Comparison of ENCODE assay signal across 16 cellular contexts in the genomic region with DNA sequence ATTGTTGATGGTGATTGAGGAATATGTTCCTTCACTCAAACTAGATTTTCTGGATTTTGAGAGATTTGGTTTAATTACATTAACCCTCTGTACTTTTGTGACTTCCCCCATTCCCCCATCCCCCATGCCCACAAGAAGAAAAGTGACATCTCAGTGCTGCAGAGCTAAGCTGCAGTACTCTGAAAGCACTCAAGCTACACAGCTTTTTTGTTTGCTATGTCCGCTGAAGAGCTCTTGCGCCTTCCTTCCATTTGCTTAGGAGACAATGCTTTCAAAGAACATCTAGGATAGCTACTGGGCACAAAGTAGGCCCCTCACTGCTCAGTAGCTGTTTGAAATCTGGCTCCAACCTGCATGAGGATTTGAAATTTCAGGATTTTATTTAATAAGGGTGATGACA.
DNase-seq lines count a peak whose midpoint lies in the region; ATAC-seq, FAIRE-seq and TF ChIP-seq lines count a peak whose summit lies in the region.
"Had no signal": no experiment of that assay in that cellular context is flagged by ENCODE, and none has a peak within 500 bp of the region (broad histone marks: within the 10 kb centered on the region; RNA-seq: fewer than 3 reads in every experiment).

No MANE protein-coding gene starts in this region.

- H3K4me3 Mint-ChIP-seq in WTC11 (no peak overlapping the region), neural progenitor cell (no peak overlapping the region), T-cell (no peak overlapping the region)
- H3K4me3 Mint-ChIP-seq: B cell; CD4-positive, alpha-beta memory T cell; IgD-negative memory B cell had no signal

- peak overlapping the region; percentile 77 for H2AFZ ChIP-seq in neural progenitor cell (replicated peaks)

- H3K4me1 ChIP-seq in neural progenitor cell: peaks cover 21% of the 10 kb centered on the region

- POLR2A ChIA-PET in WTC11 (lab: Charles Lee): interaction anchor here (0.9 kb wide), 1 partner anchor 217 kb away, joined by 3 read pairs; no protein-coding TSS in a partner anchor
- POLR2A ChIA-PET in T-cell (lab: Charles Lee): no interaction called here

- H3F3A ChIP-seq in neural progenitor cell (ENCODE audit: low read depth): peaks cover 8% of the 10 kb centered on the region

- H3K27me3 ChIP-seq in neural progenitor cell: no peaks in the 10 kb centered on the region

- FAIRE-seq in GM12891 (lab: Jason Lieb, UNC): no peak
- FAIRE-seq: H54 had no signal

- no peak for TF ChIP-seq POLR2A in GM12891 (IDR thresholded peaks at IDR 0.05; ENCODE audit: low read depth, low read length)

- no peaks in the 10 kb centered on the region for H3K9me3 ChIP-seq in neural progenitor cell (ENCODE audit: low read depth)

- peak overlapping the region; percentile 66 for H3K27ac ChIP-seq in neural progenitor cell

- no peaks in the 10 kb centered on the region for H3K79me2 ChIP-seq in neural progenitor cell (ENCODE audit: low read depth)

- no peaks in the 10 kb centered on the region for H4K20me1 ChIP-seq in neural progenitor cell (ENCODE audit: low read depth)

- no peaks in the 10 kb centered on the region for H3K9me3 Mint-ChIP-seq in WTC11
- peaks cover 3% of the 10 kb centered on the region for H3K9me3 Mint-ChIP-seq in neural progenitor cell
- no peaks in the 10 kb centered on the region for H3K9me3 Mint-ChIP-seq in T-cell
- H3K9me3 Mint-ChIP-seq: CD4-positive, alpha-beta memory T cell had no signal

- no peaks in the 10 kb centered on the region for H3K36me3 Mint-ChIP-seq in WTC11
- H3K36me3 Mint-ChIP-seq in neural progenitor cell: no peaks in the 10 kb centered on the region
- no peaks in the 10 kb centered on the region for H3K36me3 Mint-ChIP-seq in T-cell
- H3K36me3 Mint-ChIP-seq: CD4-positive, alpha-beta memory T cell; IgD-negative memory B cell had no signal

- peak; percentile 74 for ATAC-seq in WTC11
- ATAC-seq in T-cell (replicated peaks in 1 of 4): no peak

- peak overlapping the region; percentile 62 for H3K4me2 ChIP-seq in neural progenitor cell

- CTCF ChIA-PET in WTC11 (lab: Charles Lee): no interaction called here
- CTCF ChIA-PET in T-cell (lab: Charles Lee): interaction anchor here in 1 of 2 donors (0.5 kb wide), 1 partner anchor 52 kb away, joined by 3 read pairs; no protein-coding TSS in a partner anchor

- TF ChIP-seq CTCF in WTC11 (IDR thresholded peaks at IDR 0.05) (no peak), neural progenitor cell (IDR thresholded peaks at IDR 0.05) (no peak)

- H3K4me1 Mint-ChIP-seq in WTC11 (peaks cover 25% of the 10 kb centered on the region), neural progenitor cell (peaks cover 7% of the 10 kb centered on the region), T-cell (no peaks in the 10 kb centered on the region)
- H3K4me1 Mint-ChIP-seq: B cell; CD4-positive, alpha-beta memory T cell; IgD-negative memory B cell had no signal

- H3K9ac ChIP-seq in neural progenitor cell: no peak overlapping the region

- H3K27me3 Mint-ChIP-seq in WTC11 (ENCODE audit: low read depth): no peaks in the 10 kb centered on the region
- H3K27me3 Mint-ChIP-seq in neural progenitor cell (ENCODE audit: insufficient read depth, low read depth): no peaks in the 10 kb centered on the region
- H3K27me3 Mint-ChIP-seq in T-cell: peaks cover 0 to 4% of the 10 kb centered on the region in 2 donors
- H3K27me3 Mint-ChIP-seq: B cell; CD4-positive, alpha-beta memory T cell; IgD-negative memory B cell had no signal

- H3K36me3 ChIP-seq in neural progenitor cell: no peaks in the 10 kb centered on the region

- DNase-seq in GM12891 (ENCODE audit: insufficient read length, low spot score) (no peak), NCI-H187 (lab: John Stamatoyannopoulos, UW) (peak; percentile 80 to 87), WTC11 (ENCODE audit: low spot score) (no peak), neural progenitor cell (ENCODE audit: low spot score) (peak; percentile 71), NCI-H2171 treated with DMSO at 0.1 percent for 48 hours (lab: John Stamatoyannopoulos, UW) (no peak), NCI-H2196 treated with DMSO at 0.1 percent for 48 hours (lab: John Stamatoyannopoulos, UW; ENCODE audit: unreplicated experiment) (no peak), T-cell (no peak)
- DNase-seq: CD4-positive, alpha-beta memory T cell; EL; NCI-H2227 treated with DMSO at 0.1 percent for 48 hours; NCI-H774; SHP77 treated with DMSO at 0.1 percent for 48 hours; T-helper 2 cell had no signal

- no peak overlapping the region for H3K4me3 ChIP-seq in neural progenitor cell

- H3K27ac Mint-ChIP-seq in WTC11: no peak overlapping the region
- H3K27ac Mint-ChIP-seq in neural progenitor cell: peak overlapping the region; percentile 7
- no peak overlapping the region for H3K27ac Mint-ChIP-seq in T-cell
- H3K27ac Mint-ChIP-seq: B cell; CD4-positive, alpha-beta memory T cell; IgD-negative memory B cell had no signal

TF ChIP-seq in GM12891, 5 proteins besides CTCF, POLR2A, EP300 and RAD21:
- TF ChIP-seq POU2F2 (IDR thresholded peaks at IDR 0.05; ENCODE audit: low read depth, low read length) (no peak), PAX5 (IDR thresholded peaks at IDR 0.05; ENCODE audit: insufficient read depth, low read length, severe bottlenecking) (no peak), TAF1 (IDR thresholded peaks at IDR 0.05; ENCODE audit: low read depth, low read length) (no peak), SPI1 (IDR thresholded peaks at IDR 0.05; ENCODE audit: low read depth, low read length) (0 out of 2 replicates have a peak, but pooled peaks have one; percentile 2), POLR2AphosphoS5 (IDR thresholded peaks at IDR 0.05; ENCODE audit: low read depth, low read length) (no peak)

TF ChIP-seq in WTC11, 78 proteins besides CTCF, POLR2A, EP300 and RAD21:
- TF ChIP-seq NR1H2 (CRISPR knock-in tag; IDR thresholded peaks at IDR 0.05): no peak
- TF ChIP-seq JUN (CRISPR knock-in tag; IDR thresholded peaks at IDR 0.05): no peak
- no peak for TF ChIP-seq JAZF1 (CRISPR knock-in tag; IDR thresholded peaks at IDR 0.05)
- no peak for TF ChIP-seq HMGA2 (CRISPR knock-in tag; IDR thresholded peaks at IDR 0.05)
- TF ChIP-seq ZNF317 (CRISPR knock-in tag; IDR thresholded peaks at IDR 0.05; ENCODE audit: borderline replicate concordance, low read depth): no peak
- no peak for TF ChIP-seq FOXK1 (CRISPR knock-in tag; IDR thresholded peaks at IDR 0.05)
- TF ChIP-seq, protein P1, sequence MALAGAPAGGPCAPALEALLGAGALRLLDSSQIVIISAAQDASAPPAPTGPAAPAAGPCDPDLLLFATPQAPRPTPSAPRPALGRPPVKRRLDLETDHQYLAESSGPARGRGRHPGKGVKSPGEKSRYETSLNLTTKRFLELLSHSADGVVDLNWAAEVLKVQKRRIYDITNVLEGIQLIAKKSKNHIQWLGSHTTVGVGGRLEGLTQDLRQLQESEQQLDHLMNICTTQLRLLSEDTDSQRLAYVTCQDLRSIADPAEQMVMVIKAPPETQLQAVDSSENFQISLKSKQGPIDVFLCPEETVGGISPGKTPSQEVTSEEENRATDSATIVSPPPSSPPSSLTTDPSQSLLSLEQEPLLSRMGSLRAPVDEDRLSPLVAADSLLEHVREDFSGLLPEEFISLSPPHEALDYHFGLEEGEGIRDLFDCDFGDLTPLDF (CRISPR knock-in tag; IDR thresholded peaks at IDR 0.05): no peak
- no peak for TF ChIP-seq ZNF671 (CRISPR knock-in tag; IDR thresholded peaks at IDR 0.05)
- no peak for TF ChIP-seq ETV6 (CRISPR knock-in tag; IDR thresholded peaks at IDR 0.05)
- TF ChIP-seq ATF2 (CRISPR knock-in tag; IDR thresholded peaks at IDR 0.05; ENCODE audit: borderline replicate concordance, low read depth): no peak
- TF ChIP-seq ZNF263 (CRISPR knock-in tag; IDR thresholded peaks at IDR 0.05; ENCODE audit: low read depth): no peak

Comparison
In these comparisons a context has a peak if more than half of its experiments do, and no peak if none do; other contexts are left out.
1. DNase-seq: peak in NCI-H187 (2 of 2) and neural progenitor cell (single experiment); none in GM12891 (single experiment), WTC11 (single experiment), NCI-H2171 treated with DMSO at 0.1 percent for 48 hours (single experiment), NCI-H2196 treated with DMSO at 0.1 percent for 48 hours (single experiment) and T-cell (0 of 34).